8 cellular contexts compared by ENCODE assay signal in the genomic region with DNA sequence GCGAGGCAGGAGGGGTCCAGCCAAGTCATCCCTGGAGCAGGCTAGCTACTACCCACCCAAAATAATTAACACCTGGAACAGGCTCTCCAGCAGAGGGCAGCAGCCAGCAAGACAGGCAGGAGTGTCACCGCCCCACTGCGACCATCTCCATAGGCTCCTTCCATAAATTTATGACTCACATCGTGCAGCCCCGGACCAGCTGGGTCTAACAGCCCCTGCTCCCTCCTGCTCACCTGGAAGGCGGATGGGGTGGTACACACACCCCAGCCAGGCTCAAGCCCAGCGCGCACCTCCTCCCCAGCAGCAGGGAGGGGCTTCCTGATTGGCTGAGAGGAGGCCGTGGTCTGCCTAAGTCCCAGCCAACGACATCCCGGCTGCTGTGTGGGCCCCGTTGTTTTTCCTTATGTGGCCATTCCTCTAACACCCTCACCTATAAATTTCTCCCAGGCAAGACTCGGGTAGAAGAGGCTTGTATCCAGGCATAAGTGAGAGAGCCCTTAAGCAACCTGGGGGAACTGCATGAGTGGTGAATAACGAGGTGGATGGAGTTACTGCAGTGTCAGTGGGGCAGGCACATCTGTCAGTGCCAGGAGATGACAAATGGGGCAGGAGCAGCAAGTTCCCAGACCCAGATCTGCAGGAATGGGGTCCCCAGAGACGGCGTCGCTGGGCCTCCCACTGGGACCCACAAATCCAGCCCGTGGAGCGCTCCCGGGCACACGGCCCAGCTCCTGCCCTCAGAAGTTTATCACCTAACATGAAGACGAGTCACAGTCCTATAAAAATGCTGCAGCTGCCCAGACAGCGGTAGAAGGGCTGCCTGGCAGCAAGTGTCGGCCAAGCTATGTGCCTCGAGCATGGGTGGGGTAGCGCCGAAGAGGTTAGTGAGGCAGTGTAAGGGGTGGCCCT. TPM values are rescaled to one million over a fixed set of nuclear protein-coding genes. Genes with fewer than 3 reads are reported as not detected.
DNase-seq lines count a peak whose midpoint lies in the region; ATAC-seq and TF ChIP-seq lines count a peak whose summit lies in the region.

No MANE protein-coding gene starts in this region.

- peak; percentile 49 to 63 (median 60) for TF ChIP-seq CTCF in right lobe of liver (IDR thresholded peaks at IDR 0.05)

- peaks cover 0 to 9% (median 0%) of the 10 kb centered on the region in 4 donors for H3K36me3 ChIP-seq in right lobe of liver

- no peak overlapping the region for H3K4me3 ChIP-seq in right lobe of liver

- H3K9me3 ChIP-seq in right lobe of liver, result no peaks in the 10 kb centered on the region

- no peak for TF ChIP-seq POLR2A in right lobe of liver (IDR thresholded peaks at IDR 0.05)

- no peaks in the 10 kb centered on the region for H3K4me1 ChIP-seq in right lobe of liver

- no peaks in the 10 kb centered on the region for H3K27me3 ChIP-seq in right lobe of liver

- DNase-seq in AML-193 (lab: John Stamatoyannopoulos, UW) (peak; percentile 51), HCEC 1CT (peak; percentile 29), NCI-H460 (ENCODE audit: extremely low read depth, low read depth) (peak; percentile 59), cerebellum (ENCODE audit: low spot score) (peak; percentile 66), right lobe of liver (peak in 1 of 3 donors; percentile 62)
- DNase-seq in activated CD4-positive, alpha-beta T cell treated with anti-CD3 and anti-CD28 coated beads for 1 hour, result peak; percentile 46
- DNase-seq in stimulated activated CD8-positive, alpha-beta memory T cell treated with anti-CD3 and anti-CD28 coated beads, Interleukin-15, amount 100 ng/mL, for 4 hours (ENCODE audit: low read depth in 2 of 2), result peak; percentile 17 to 40

- WGBS in right lobe of liver (ENCODE audit: insufficient coverage, low coverage, low lambda C conversion rate, missing lambda C conversion rate), result 49% methylated on average over 7 of the region's 27 CpGs

- intact Hi-C loops in right lobe of liver (cut with DNase I), result no loop called here

- ATAC-seq in right lobe of liver (peak; percentile 49 to 69 (median 60)), GM18511 (IDR thresholded peaks at IDR 0.05; ENCODE audit: unreplicated experiment) (no peak)

- H3K27ac ChIP-seq in right lobe of liver, result no peak overlapping the region

RNA-seq across cellular contexts. Expression of a gene that starts 43.1 kb away (rescaled TPM):
- total RNA-seq in NCI-H460 (2014; rRNA removed; shearing (Covaris generic)), result 73.9 and 89.1 TPM in 2 replicates
- 27.2 and 42.6 TPM in 2 replicates for polyA plus RNA-seq in NCI-H460 (2014; cell fraction: nucleus; rRNA removed)
- 38.3 TPM for total RNA-seq in cerebellum
- 10 to 100 TPM; 15.0 to 32.3 (median 27.1) TPM for total RNA-seq in right lobe of liver
